Comparison of ENCODE assay signal across 19 cellular contexts in the genomic region with DNA sequence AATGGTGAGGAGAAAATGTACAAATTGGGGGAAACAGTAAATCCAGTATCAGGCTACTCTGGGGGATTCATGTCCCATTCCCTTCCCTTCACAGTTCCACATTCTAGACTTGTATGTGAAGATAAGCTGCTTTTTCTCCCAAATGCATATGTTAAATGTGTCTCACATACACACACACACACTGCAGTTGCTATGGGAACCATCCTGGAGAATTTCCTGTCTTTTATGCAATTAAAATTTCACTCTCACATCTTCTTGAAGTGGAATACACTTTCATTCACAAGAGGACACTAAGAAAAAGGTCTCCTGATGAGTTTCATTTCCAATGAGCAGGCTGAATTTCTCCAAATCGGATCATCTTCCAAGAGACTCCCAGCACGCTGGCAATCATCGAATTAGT.
"Had no signal": no experiment of that assay in that cellular context is flagged by ENCODE, and none has a peak within 500 bp of the region (broad histone marks: within the 10 kb centered on the region; RNA-seq: fewer than 3 reads in every experiment).

No MANE protein-coding gene starts in this region.

- H3K4me3 Mint-ChIP-seq: memory B cell; mesothelial cell of epicardium; natural killer cell; neural progenitor cell; stimulated activated naive B cell treated with anti-CD40 and anti-IgM and Interleukin-4, amounts not matched to agents 10 μg/mL and 1 μg/mL and 100 μg/mL, for 72 hours; stimulated activated naive CD8-positive, alpha-beta T cell treated with anti-CD3 and anti-CD28 coated beads, Interleukin-15, amount 100 ng/mL, for 72 hours had no signal

- DNase-seq: effector memory CD4-positive, alpha-beta T cell; heart right ventricle; islet precursor cell; lower lobe of right lung; natural killer cell; psoas muscle; sigmoid colon; stimulated activated CD4-positive, alpha-beta T cell treated with anti-CD3 and anti-CD28 coated beads, Interleukin-2, amount 100 ng/mL, for 24 hours; stimulated activated CD4-positive, alpha-beta T cell treated with anti-CD3 and anti-CD28 coated beads, Interleukin-4, amount 100 ng/mL, for 4 hours; stimulated activated naive B cell treated with anti-CD40 and anti-IgM and Interleukin-4, amounts not matched to agents 10 μg/mL and 1 μg/mL and 100 μg/mL, for 72 hours; stimulated activated naive CD8-positive, alpha-beta T cell treated with anti-CD3 and anti-CD28 coated beads, Interleukin-15, amount 100 ng/mL, for 72 hours; transverse colon had no signal

- ATAC-seq: esophagus mucosa; heart right ventricle; left lobe of liver; lower lobe of right lung; natural killer cell; psoas muscle; stimulated activated naive B cell treated with anti-CD40 and anti-IgM and Interleukin-4, amounts not matched to agents 10 μg/mL and 1 μg/mL and 100 μg/mL, for 72 hours; stimulated activated naive CD8-positive, alpha-beta T cell treated with anti-CD3 and anti-CD28 coated beads, Interleukin-15, amount 100 ng/mL, for 72 hours had no signal

- H3K9me3 ChIP-seq: heart right ventricle, lower lobe of right lung, psoas muscle, sigmoid colon, thoracic aorta, transverse colon had no signal

- H3K9me3 Mint-ChIP-seq: memory B cell; mesothelial cell of epicardium; natural killer cell; stimulated activated naive CD8-positive, alpha-beta T cell treated with anti-CD3 and anti-CD28 coated beads, Interleukin-15, amount 100 ng/mL, for 72 hours had no signal

- H3K9ac ChIP-seq: neural progenitor cell had no signal

- H3K27ac ChIP-seq: heart right ventricle, lower lobe of right lung, neural progenitor cell, psoas muscle, sigmoid colon, skin epidermis, thoracic aorta, transverse colon had no signal

- H3K27me3 ChIP-seq: heart right ventricle, neural progenitor cell, sigmoid colon, transverse colon had no signal

- H3K4me2 ChIP-seq: neural progenitor cell had no signal

- H3K4me1 Mint-ChIP-seq: memory B cell; mesothelial cell of epicardium; natural killer cell; stimulated activated naive B cell treated with anti-CD40 and anti-IgM and Interleukin-4, amounts not matched to agents 10 μg/mL and 1 μg/mL and 100 μg/mL, for 72 hours; stimulated activated naive CD8-positive, alpha-beta T cell treated with anti-CD3 and anti-CD28 coated beads, Interleukin-15, amount 100 ng/mL, for 72 hours had no signal

- H3K27ac Mint-ChIP-seq: memory B cell; mesothelial cell of epicardium; natural killer cell; neural progenitor cell; stimulated activated naive B cell treated with anti-CD40 and anti-IgM and Interleukin-4, amounts not matched to agents 10 μg/mL and 1 μg/mL and 100 μg/mL, for 72 hours had no signal

- H2AFZ ChIP-seq: neural progenitor cell had no signal

- H3K4me3 ChIP-seq: heart right ventricle, lower lobe of right lung, neural progenitor cell, psoas muscle, sigmoid colon, skin epidermis, thoracic aorta, transverse colon had no signal

- H3K36me3 ChIP-seq: heart right ventricle, lower lobe of right lung, neural progenitor cell, sigmoid colon, thoracic aorta, transverse colon had no signal

- H3K36me3 Mint-ChIP-seq: memory B cell; mesothelial cell of epicardium; natural killer cell; neural progenitor cell; stimulated activated naive B cell treated with anti-CD40 and anti-IgM and Interleukin-4, amounts not matched to agents 10 μg/mL and 1 μg/mL and 100 μg/mL, for 72 hours had no signal

- H3K27me3 Mint-ChIP-seq: stimulated activated naive B cell treated with anti-CD40 and anti-IgM and Interleukin-4, amounts not matched to agents 10 μg/mL and 1 μg/mL and 100 μg/mL, for 72 hours had no signal

- H3K4me1 ChIP-seq: heart right ventricle, lower lobe of right lung, neural progenitor cell, psoas muscle, sigmoid colon, transverse colon had no signal
